Comparison of ENCODE assay signal across 8 cellular contexts in genomic region chr4:24488399-24489164, GRCh38.
A peak's percentile ranks its signal among the peaks of the same experiment; 100 is the strongest.
DNase-seq lines count a peak whose midpoint lies in the region; ATAC-seq and TF ChIP-seq lines count a peak whose summit lies in the region.

No MANE protein-coding gene starts in this region.

- no peaks in the 10 kb centered on the region for H3K79me2 ChIP-seq in fibroblast of lung (ENCODE audit: control insufficient read depth, insufficient read depth, low read length)
- no peaks in the 10 kb centered on the region for H3K79me2 ChIP-seq in neural progenitor cell (ENCODE audit: low read depth)

- TF ChIP-seq CTCF in AG10803 (conservative IDR thresholded peaks at IDR 0.05; ENCODE audit: low read length) = peak; percentile 91
- peak; percentile 82 to 89 for TF ChIP-seq CTCF in fibroblast of lung (conservative IDR thresholded peaks at IDR 0.05 in 1 of 2, IDR thresholded peaks at IDR 0.05 in 1 of 2; ENCODE audit: low read depth in 1 of 2, low read length in 2 of 2)
- peak; percentile 92 for TF ChIP-seq CTCF in neural progenitor cell (IDR thresholded peaks at IDR 0.05)
- peak; percentile 75 to 83 (median 80) for TF ChIP-seq CTCF in upper lobe of left lung (IDR thresholded peaks at IDR 0.05)

- H3K4me2 ChIP-seq in fibroblast of lung (ENCODE audit: extremely low read depth, insufficient read depth, low read length) = no peak overlapping the region
- H3K4me2 ChIP-seq in neural progenitor cell = no peak overlapping the region

- 34 to 58% methylated on average over 10 to 15 of the region's 15 CpGs for WGBS in upper lobe of left lung, 2 donors

- H3K4me1 ChIP-seq in fibroblast of lung (ENCODE audit: control insufficient read depth, extremely low read depth, insufficient read depth, low read length) (no peaks in the 10 kb centered on the region), neural progenitor cell (no peaks in the 10 kb centered on the region), upper lobe of left lung (no peaks in the 10 kb centered on the region)

- H3K36me3 Mint-ChIP-seq in neural progenitor cell = no peaks in the 10 kb centered on the region

- H3K36me3 ChIP-seq in fibroblast of lung (ENCODE audit: control insufficient read depth, insufficient read depth, low read length) (no peaks in the 10 kb centered on the region), neural progenitor cell (no peaks in the 10 kb centered on the region), upper lobe of left lung (no peaks in the 10 kb centered on the region)

- H4K20me1 ChIP-seq in fibroblast of lung (ENCODE audit: control insufficient read depth, extremely low read depth, insufficient read depth, low read length) (no peaks in the 10 kb centered on the region), neural progenitor cell (ENCODE audit: low read depth) (no peaks in the 10 kb centered on the region)

- H3K4me1 Mint-ChIP-seq in neural progenitor cell = no peaks in the 10 kb centered on the region

- DNase-seq in AG10803 (ENCODE audit: low read depth) (peak; percentile 55), NCI-H69 (lab: John Stamatoyannopoulos, UW) (peak; percentile 52), fibroblast of lung (ENCODE audit: low read depth in 2 of 2) (peak; percentile 40 to 70), neural progenitor cell (ENCODE audit: low spot score) (peak; percentile 81), upper lobe of left lung (peak in 1 of 2 donors; percentile 69)
- peak; percentile 15 for DNase-seq in activated CD8-positive, alpha-beta memory T cell treated with anti-CD3 and anti-CD28 coated beads, Interleukin-2, amount 50 U/mL, for 24 hours (ENCODE audit: extremely low read depth)

- no peak overlapping the region for H3K4me3 Mint-ChIP-seq in neural progenitor cell

- H3F3A ChIP-seq in neural progenitor cell (ENCODE audit: low read depth) = no peaks in the 10 kb centered on the region

- H2AFZ ChIP-seq in fibroblast of lung (ENCODE audit: low read length) (no peak overlapping the region), neural progenitor cell (replicated peaks) (no peak overlapping the region)

- peaks cover 5% of the 10 kb centered on the region for H3K27me3 ChIP-seq in fibroblast of lung (ENCODE audit: control insufficient read depth, insufficient read depth, low read length)
- no peaks in the 10 kb centered on the region for H3K27me3 ChIP-seq in neural progenitor cell
- no peaks in the 10 kb centered on the region for H3K27me3 ChIP-seq in upper lobe of left lung

- peaks cover 3% of the 10 kb centered on the region for H3K9me3 Mint-ChIP-seq in neural progenitor cell

- ATAC-seq in GM18517 (IDR thresholded peaks at IDR 0.05; ENCODE audit: unreplicated experiment) (peak; percentile 81), HG03066 (IDR thresholded peaks at IDR 0.05; ENCODE audit: low read depth, unreplicated experiment) (peak; percentile 87), upper lobe of left lung (ENCODE audit: low FRiP score in 2 of 2) (peak; percentile 69 to 88)

- no peak overlapping the region for H3K27ac ChIP-seq in fibroblast of lung (ENCODE audit: insufficient read depth, low read length)
- no peak overlapping the region for H3K27ac ChIP-seq in neural progenitor cell
- H3K27ac ChIP-seq in upper lobe of left lung = no peak overlapping the region

- peaks cover 5% of the 10 kb centered on the region for H3K27me3 Mint-ChIP-seq in neural progenitor cell (ENCODE audit: insufficient read depth, low read depth)

- H3K4me3 ChIP-seq in AG10803 (ENCODE audit: low read length) = no peak overlapping the region
- no peak overlapping the region for H3K4me3 ChIP-seq in fibroblast of lung (replicated peaks in 1 of 4; ENCODE audit: control extremely low read depth in 1 of 4, insufficient read depth in 1 of 4, low read depth in 3 of 4, low read length in 4 of 4)
- no peak overlapping the region for H3K4me3 ChIP-seq in neural progenitor cell
- no peak overlapping the region for H3K4me3 ChIP-seq in upper lobe of left lung

- TF ChIP-seq EP300 in upper lobe of left lung (IDR thresholded peaks at IDR 0.05) = no peak

- H3K9me3 ChIP-seq in fibroblast of lung (ENCODE audit: control insufficient read depth, insufficient read depth, low read depth, low read length) (no peaks in the 10 kb centered on the region), neural progenitor cell (ENCODE audit: low read depth) (no peaks in the 10 kb centered on the region), upper lobe of left lung (no peaks in the 10 kb centered on the region)

- H3K9ac ChIP-seq in fibroblast of lung (ENCODE audit: insufficient read depth, low read length) (no peak overlapping the region), neural progenitor cell (no peak overlapping the region)

- TF ChIP-seq POLR2A in upper lobe of left lung (IDR thresholded peaks at IDR 0.05) = no peak

- H3K27ac Mint-ChIP-seq in neural progenitor cell = no peak overlapping the region
